In the genomic region with DNA sequence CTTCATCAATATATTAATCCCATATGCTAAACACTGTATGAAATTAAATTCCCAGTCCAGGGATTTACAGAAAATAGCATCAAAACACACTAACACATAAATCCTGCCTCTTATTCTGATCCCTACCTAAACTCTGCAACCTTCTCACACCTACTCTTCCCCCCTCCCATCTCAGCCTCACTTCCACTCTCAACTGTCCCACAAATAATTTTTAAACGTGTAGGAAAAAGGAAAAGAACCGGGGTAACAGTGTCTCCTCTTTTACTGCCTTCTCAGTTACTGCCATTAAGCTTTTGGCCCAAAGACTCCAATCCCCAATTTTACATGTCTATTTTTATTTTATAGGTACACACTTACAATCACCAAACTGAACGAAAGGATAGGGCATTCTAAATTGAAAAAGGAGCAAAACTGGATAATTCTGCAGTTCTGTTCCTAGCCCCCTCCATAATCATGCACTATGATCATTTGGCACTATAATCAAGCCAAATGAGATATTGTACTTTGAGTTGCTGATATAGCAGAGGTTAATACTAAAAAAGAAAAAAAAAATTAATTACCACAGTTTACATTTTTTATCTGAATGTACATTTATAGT, we compare ENCODE assay signal across 11 cellular contexts. TPM values are rescaled to one million over a fixed set of nuclear protein-coding genes. Genes with fewer than 3 reads are reported as not detected.
DNase-seq lines count a peak whose midpoint lies in the region; ATAC-seq and TF ChIP-seq lines count a peak whose summit lies in the region.
"Had no signal": no experiment of that assay in that cellular context is flagged by ENCODE, and none has a peak within 500 bp of the region (broad histone marks: within the 10 kb centered on the region; RNA-seq: fewer than 3 reads in every experiment).

No MANE protein-coding gene starts in this region.

- BruUV-seq in Panc1 (replicated peaks; lab: Mats Ljungman, UMichigan), result no TSS peak

- TF ChIP-seq CTCF in Panc1 (IDR thresholded peaks at IDR 0.05), result no peak
- TF ChIP-seq CTCF in esophagus muscularis mucosa (IDR thresholded peaks at IDR 0.05), result no peak
- no peak for TF ChIP-seq CTCF in sigmoid colon (IDR thresholded peaks at IDR 0.05)

- ATAC-seq in Panc1, result no peak
- no peak for ATAC-seq in GM18517 (IDR thresholded peaks at IDR 0.05; ENCODE audit: unreplicated experiment)
- ATAC-seq in GM19324 (IDR thresholded peaks at IDR 0.05; ENCODE audit: low FRiP score, unreplicated experiment), result no peak

- in situ Hi-C loops in Panc1 (cut with HindIII; ENCODE audit: low pct_unique_long_range_greater_than_20kb, low sequenced_read_pairs), result no loop called here

- CTCF ChIA-PET in Panc1 (lab: Charles Lee), result no interaction called here

- H3K36me3 ChIP-seq in Panc1 (ENCODE audit: control insufficient read depth, insufficient read depth, low read length) (peaks cover 3% of the 10 kb centered on the region; the same call in 1 of the 2 replicates), esophagus muscularis mucosa (no peaks in the 10 kb centered on the region), sigmoid colon (no peaks in the 10 kb centered on the region)
- H3K36me3 ChIP-seq: brain microvascular endothelial cell had no signal

- intact Hi-C loops in Panc1 (cut with micrococcal nuclease; ENCODE audit: unreplicated experiment) (no loop called here), esophagus muscularis mucosa (cut with DNase I) (loop anchor here (5.0 kb wide), 5 partner anchors 53 to 158 kb away; a partner anchor contains a TSS), sigmoid colon (cut with DNase I) (loop anchor here (5.0 kb wide), 6 partner anchors 138 to 1837 kb away; a partner anchor contains a TSS)

- H3K4me3 ChIP-seq in Panc1 (ENCODE audit: low read depth in 2 of 2, low read length in 2 of 2) (peak overlapping the region in 1 of 2 experiments; percentile 69; a peak in 2 of 4 replicates), esophagus muscularis mucosa (peak overlapping the region in 3 of 4 donors; percentile 90 to 95 (median 93)), sigmoid colon (peak overlapping the region in 1 of 4 donors; percentile 95)

- TF ChIP-seq POLR2A in esophagus muscularis mucosa (IDR thresholded peaks at IDR 0.05; ENCODE audit: low read depth) (no peak), sigmoid colon (IDR thresholded peaks at IDR 0.05) (no peak)

- POLR2A ChIA-PET in Panc1 (lab: Charles Lee), result no interaction called here

- TF ChIP-seq EP300 in esophagus muscularis mucosa (IDR thresholded peaks at IDR 0.05), result no peak
- no peak for TF ChIP-seq EP300 in sigmoid colon (IDR thresholded peaks at IDR 0.05)

- H3K27me3 ChIP-seq in Panc1 (ENCODE audit: control insufficient read depth, insufficient read depth, low read length) (no peaks in the 10 kb centered on the region), esophagus muscularis mucosa (no peaks in the 10 kb centered on the region), sigmoid colon (no peaks in the 10 kb centered on the region)
- H3K27me3 ChIP-seq: brain microvascular endothelial cell had no signal

- peaks cover 15% of the 10 kb centered on the region for H3K4me1 ChIP-seq in Panc1 (ENCODE audit: control insufficient read depth, insufficient read depth, low read length)
- H3K4me1 ChIP-seq in esophagus muscularis mucosa, result peaks cover 16 to 64% (median 50%) of the 10 kb centered on the region in 4 donors
- H3K4me1 ChIP-seq in sigmoid colon, result peaks cover 0 to 40% (median 25%) of the 10 kb centered on the region in 4 donors

- peak; percentile 10 for DNase-seq in DMS 273 (lab: John Stamatoyannopoulos, UW; ENCODE audit: unreplicated experiment)
- no peak for DNase-seq in DMS 273 treated with DMSO at 0.1 percent for 48 hours (lab: John Stamatoyannopoulos, UW)
- DNase-seq in Panc1 (ENCODE audit: low read depth, low spot score), result no peak
- DNase-seq in esophagus muscularis mucosa (ENCODE audit: extremely low spot score), result no peak
- no peak for DNase-seq in sigmoid colon
- no peak for DNase-seq in NOMO-1 treated with dmso at 0.1 percent for 144 hours (lab: John Stamatoyannopoulos, UW; ENCODE audit: unreplicated experiment)
- DNase-seq: brain microvascular endothelial cell, kidney, T1000 had no signal

- H3K9me3 ChIP-seq in Panc1 (ENCODE audit: control insufficient read depth, insufficient read depth, low read depth, low read length) (no peaks in the 10 kb centered on the region), esophagus muscularis mucosa (no peaks in the 10 kb centered on the region), sigmoid colon (no peaks in the 10 kb centered on the region)

- WGBS in esophagus muscularis mucosa, result 26% methylated on average over 3 of the region's 3 CpGs
- 11 to 50% methylated on average over 3 of the region's 3 CpGs for WGBS in sigmoid colon, 2 donors

- H3K27ac ChIP-seq in Panc1 (ENCODE audit: low read length) (peak overlapping the region; percentile 44; the same call in 1 of the 2 replicates), esophagus muscularis mucosa (replicated peaks in 1 of 4) (peak overlapping the region in 2 of 4 donors; percentile 100), sigmoid colon (peak overlapping the region; percentile 96 to 100 (median 100))
- H3K27ac ChIP-seq: brain microvascular endothelial cell had no signal

RNA-seq across cellular contexts. Expression of a gene that starts 2.9 kb away (rescaled TPM):
- total RNA-seq in Panc1 (2021; ENCODE audit: unreplicated experiment), result 12.9 TPM
- 5.4 TPM for polyA plus RNA-seq in Panc1 (2012; ENCODE audit: insufficient read length)
- 10 to 100 TPM in 3 of 4 donors, 1 to 10 TPM in 1; 10.0 to 17.0 (median 13.9) TPM for total RNA-seq in esophagus muscularis mucosa
- total RNA-seq in sigmoid colon, result 10 to 100 TPM in 3 of 4 donors, 1 to 10 TPM in 1; 8.6 to 13.8 (median 11.2) TPM
- 10 to 100 TPM; 13.8 to 27.3 (median 21.1) TPM for polyA plus RNA-seq in sigmoid colon

RNA-seq across cellular contexts. Expression of a gene that starts 51.9 kb away (rescaled TPM):
- total RNA-seq in Panc1 (2021; ENCODE audit: unreplicated experiment) (13.6 TPM), esophagus muscularis mucosa (10 to 100 TPM; 33.0 to 53.5 (median 45.9) TPM), sigmoid colon (10 to 100 TPM; 35.0 to 59.9 (median 46.5) TPM)
- polyA plus RNA-seq in Panc1 (2012; ENCODE audit: insufficient read length), result 9.1 TPM
- polyA plus RNA-seq in sigmoid colon, result 10 to 100 TPM; 19.0 to 37.8 (median 33.8) TPM
